ENCODE assay signal across 22 cellular contexts in genomic region chr7:105705427-105705826, GRCh38.
"Had no signal": no experiment of that assay in that cellular context is flagged by ENCODE, and none has a peak within 500 bp of the region (broad histone marks: within the 10 kb centered on the region; RNA-seq: fewer than 3 reads in every experiment).

No MANE protein-coding gene starts in this region.

- H3K27me3 Mint-ChIP-seq: activated naive CD4-positive, alpha-beta T cell treated with anti-CD3 and anti-CD28 coated beads, Interleukin-2, amount 10 ng/mL, durations not matched to agents 7 days and 5 days; activated naive CD8-positive, alpha-beta T cell treated with anti-CD3 and anti-CD28 coated beads, Interleukin-2, amount 10 ng/mL, durations not matched to agents 7 days and 5 days; stimulated activated naive CD8-positive, alpha-beta T cell treated with anti-CD3 and anti-CD28 coated beads, Interleukin-15, Interleukin-2, amounts not matched to agents 100 ng/mL and 50 ng/mL, for 24 hours had no signal

- H3K36me3 ChIP-seq: ascending aorta, esophagus muscularis mucosa, left lung, lower lobe of right lung, pancreas, transverse colon had no signal

- ATAC-seq: foreskin keratinocyte; left lung; lower lobe of right lung; pancreas; right cardiac atrium; stimulated activated effector memory CD8-positive, alpha-beta T cell treated with anti-CD3 and anti-CD28 coated beads, Interleukin-12 subunit alpha, Interleukin-12 subunit beta, amount 100 ng/mL, for 72 hours had no signal

- H3K4me3 Mint-ChIP-seq: activated naive CD4-positive, alpha-beta T cell treated with anti-CD3 and anti-CD28 coated beads, Interleukin-2, amount 10 ng/mL, durations not matched to agents 7 days and 5 days; activated naive CD8-positive, alpha-beta T cell treated with anti-CD3 and anti-CD28 coated beads, Interleukin-2, amount 10 ng/mL, durations not matched to agents 7 days and 5 days; brain; nephron progenitor cell; stimulated activated effector memory CD8-positive, alpha-beta T cell treated with anti-CD3 and anti-CD28 coated beads, Interleukin-12 subunit alpha, Interleukin-12 subunit beta, amount 100 ng/mL, for 72 hours; stimulated activated naive CD8-positive, alpha-beta T cell treated with anti-CD3 and anti-CD28 coated beads, Interleukin-15, Interleukin-2, amounts not matched to agents 100 ng/mL and 50 ng/mL, for 24 hours had no signal

- H3K9me3 ChIP-seq: ascending aorta, esophagus muscularis mucosa, left lung, lower lobe of right lung, pancreas, transverse colon had no signal

- H3K27ac ChIP-seq: ascending aorta, coronary artery, esophagus muscularis mucosa, foreskin keratinocyte, left lung, lower lobe of right lung, pancreas, skin epidermis, transverse colon had no signal

- H3K27me3 ChIP-seq: ascending aorta, esophagus muscularis mucosa, foreskin keratinocyte, left lung, pancreas, transverse colon had no signal

- H3K27ac Mint-ChIP-seq: activated naive CD4-positive, alpha-beta T cell treated with anti-CD3 and anti-CD28 coated beads, Interleukin-2, amount 10 ng/mL, durations not matched to agents 7 days and 5 days; activated naive CD8-positive, alpha-beta T cell treated with anti-CD3 and anti-CD28 coated beads, Interleukin-2, amount 10 ng/mL, durations not matched to agents 7 days and 5 days; brain; nephron progenitor cell; stimulated activated effector memory CD8-positive, alpha-beta T cell treated with anti-CD3 and anti-CD28 coated beads, Interleukin-12 subunit alpha, Interleukin-12 subunit beta, amount 100 ng/mL, for 72 hours; stimulated activated naive CD8-positive, alpha-beta T cell treated with anti-CD3 and anti-CD28 coated beads, Interleukin-15, Interleukin-2, amounts not matched to agents 100 ng/mL and 50 ng/mL, for 24 hours had no signal

- DNase-seq: activated CD4-positive, alpha-beta T cell treated with anti-CD3 and anti-CD28 coated beads for 48 hours; activated CD4-positive, alpha-beta T cell treated with anti-CD3 and anti-CD28 coated beads, Interleukin-2, amount 50 U/mL, for 48 hours; activated CD8-positive, alpha-beta memory T cell treated with anti-CD3 and anti-CD28 coated beads for 24 hours; activated gamma-delta T cell; activated naive CD4-positive, alpha-beta T cell treated with anti-CD3 and anti-CD28 coated beads, Interleukin-2, amount 10 ng/mL, durations not matched to agents 7 days and 5 days; activated naive CD8-positive, alpha-beta T cell treated with anti-CD3 and anti-CD28 coated beads, Interleukin-2, amount 10 ng/mL, durations not matched to agents 7 days and 5 days; foreskin keratinocyte; left lung; lower lobe of right lung; nephron progenitor cell; pancreas; right cardiac atrium; stimulated activated CD4-positive, alpha-beta T cell treated with anti-CD3 and anti-CD28 coated beads, Interleukin-4, amount 100 ng/mL, for 24 hours; T-helper 1 cell; transverse colon had no signal

- H3K36me3 Mint-ChIP-seq: stimulated activated effector memory CD8-positive, alpha-beta T cell treated with anti-CD3 and anti-CD28 coated beads, Interleukin-12 subunit alpha, Interleukin-12 subunit beta, amount 100 ng/mL, for 72 hours had no signal

- H3K4me3 ChIP-seq: ascending aorta, coronary artery, esophagus muscularis mucosa, left lung, lower lobe of right lung, pancreas, skin epidermis, transverse colon had no signal

- H3K4me1 Mint-ChIP-seq: brain had no signal

- H3K4me1 ChIP-seq: ascending aorta, foreskin keratinocyte, pancreas had no signal
